ENCODE assay signal across 9 cellular contexts in genomic region chr1:14929547-14930223, GRCh38.
DNase-seq lines count a peak whose midpoint lies in the region; ATAC-seq and TF ChIP-seq lines count a peak whose summit lies in the region.
"Had no signal": no experiment of that assay in that cellular context is flagged by ENCODE, and none has a peak within 500 bp of the region (broad histone marks: within the 10 kb centered on the region; RNA-seq: fewer than 3 reads in every experiment).

No MANE protein-coding gene starts in this region.

- no peaks in the 10 kb centered on the region for H3K36me3 ChIP-seq in upper lobe of right lung

- H3K4me1 ChIP-seq in upper lobe of right lung, result peaks cover 32% of the 10 kb centered on the region

- no peaks in the 10 kb centered on the region for H3K9me3 ChIP-seq in upper lobe of right lung

- TF ChIP-seq CTCF in astrocyte of the cerebellum (IDR thresholded peaks at IDR 0.05; ENCODE audit: low read depth, low read length, missing control alignments), result no peak
- TF ChIP-seq CTCF in upper lobe of right lung (IDR thresholded peaks at IDR 0.05), result no peak

- ATAC-seq in left colon (peak; percentile 98), upper lobe of right lung (peak; percentile 60), HG02840 (IDR thresholded peaks at IDR 0.05; ENCODE audit: low FRiP score, unreplicated experiment) (no peak)

- H3K27ac ChIP-seq in upper lobe of right lung, result no peak overlapping the region
- H3K27ac ChIP-seq: C4-2B had no signal

- H3K4me3 ChIP-seq in astrocyte of the cerebellum (ENCODE audit: low read depth, low read length) (no peak overlapping the region), upper lobe of right lung (no peak overlapping the region)

- peak; percentile 36 for DNase-seq in NCI-H748 (lab: John Stamatoyannopoulos, UW; ENCODE audit: unreplicated experiment)
- DNase-seq in NCI-H748 treated with DMSO at 0.1 percent for 48 hours (lab: John Stamatoyannopoulos, UW), result no peak
- peak; percentile 38 for DNase-seq in astrocyte of the cerebellum (ENCODE audit: low read depth)
- peak; percentile 67 to 78 for DNase-seq in left colon
- no peak for DNase-seq in upper lobe of right lung
- DNase-seq in NOMO-1 treated with dmso at 0.1 percent for 144 hours (lab: John Stamatoyannopoulos, UW; ENCODE audit: unreplicated experiment), result no peak
- no peak for DNase-seq in middle frontal gyrus (ENCODE audit: extremely low spot score, low spot score)

- intact Hi-C loops in left colon (cut with DNase I, micrococcal nuclease), result loop anchor here in 1 of 2 donors (10.0 kb wide), 1 partner anchor 95 kb away; no protein-coding TSS in a partner anchor
- intact Hi-C loops in upper lobe of right lung (cut with DNase I), result loop anchor here (10.0 kb wide), 1 partner anchor 95 kb away; no protein-coding TSS in a partner anchor

- in situ Hi-C loops in astrocyte of the cerebellum (cut with HindIII; ENCODE audit: low sequenced_read_pairs), result no loop called here

- no peaks in the 10 kb centered on the region for H3K27me3 ChIP-seq in upper lobe of right lung

Comparison
In these comparisons a context has a peak if more than half of its experiments do, and no peak if none do; other contexts are left out.
1. DNase-seq: peak in NCI-H748 (single experiment), astrocyte of the cerebellum (single experiment) and left colon (2 of 2); none in NCI-H748 treated with DMSO at 0.1 percent for 48 hours (single experiment), upper lobe of right lung (single experiment), NOMO-1 treated with dmso at 0.1 percent for 144 hours (single experiment) and middle frontal gyrus (single experiment).